Comparison of ENCODE assay signal across 1 cellular context in the genomic region with DNA sequence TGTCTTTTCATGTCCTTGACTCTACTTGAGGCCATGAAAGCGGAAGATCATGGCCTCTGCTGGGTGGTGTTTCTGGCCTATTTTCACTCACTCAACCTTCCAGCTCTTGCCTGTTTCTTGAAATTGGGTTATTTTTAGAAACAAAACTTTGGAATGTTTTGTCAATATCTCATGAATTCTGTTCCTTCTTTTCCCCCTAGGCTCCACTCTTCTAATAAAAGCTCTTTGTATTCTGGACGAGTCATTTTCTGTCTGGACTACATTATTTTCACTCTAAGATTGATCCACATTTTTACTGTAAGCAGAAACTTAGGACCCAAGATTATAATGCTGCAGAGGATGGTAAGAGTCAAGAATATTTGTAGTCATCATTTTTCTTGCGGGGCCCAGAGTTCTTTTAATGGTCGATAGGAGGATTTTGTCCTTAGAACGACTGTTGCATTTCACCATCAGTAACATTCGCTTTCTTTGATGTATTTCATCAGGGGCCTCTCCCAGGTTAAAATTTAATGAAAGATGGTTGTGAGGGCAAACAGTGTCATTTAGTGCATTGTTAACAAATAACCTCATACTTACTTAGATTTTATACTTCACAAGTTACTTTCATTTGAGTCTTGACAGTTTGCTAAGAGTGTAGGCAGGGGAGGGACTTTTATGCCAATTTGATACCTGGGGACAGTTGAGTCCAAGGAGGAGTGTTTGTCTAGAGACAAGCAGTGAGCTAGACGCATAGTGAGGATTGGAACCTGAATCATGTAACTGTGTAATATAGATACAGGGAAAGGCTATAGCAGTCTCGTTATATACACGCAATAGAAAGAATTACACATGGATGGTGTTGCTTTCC.
A peak's percentile ranks its signal among the peaks of the same experiment; 100 is the strongest.
TF ChIP-seq lines count a peak whose summit lies in the region.

No MANE protein-coding gene starts in this region.

TF ChIP-seq in HepG2, 621 proteins besides CTCF, POLR2A, EP300 and RAD21 (continued from another document):
- TF ChIP-seq ZNF609 (CRISPR knock-in tag; IDR thresholded peaks at IDR 0.05; ENCODE audit: borderline replicate concordance) = 0 out of 2 replicates have a peak, but pooled peaks have one; percentile 16
- TF ChIP-seq, protein P1, sequence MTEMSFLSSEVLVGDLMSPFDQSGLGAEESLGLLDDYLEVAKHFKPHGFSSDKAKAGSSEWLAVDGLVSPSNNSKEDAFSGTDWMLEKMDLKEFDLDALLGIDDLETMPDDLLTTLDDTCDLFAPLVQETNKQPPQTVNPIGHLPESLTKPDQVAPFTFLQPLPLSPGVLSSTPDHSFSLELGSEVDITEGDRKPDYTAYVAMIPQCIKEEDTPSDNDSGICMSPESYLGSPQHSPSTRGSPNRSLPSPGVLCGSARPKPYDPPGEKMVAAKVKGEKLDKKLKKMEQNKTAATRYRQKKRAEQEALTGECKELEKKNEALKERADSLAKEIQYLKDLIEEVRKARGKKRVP (CRISPR knock-in tag; IDR thresholded peaks at IDR 0.05) = peak in 1 of 2 experiments; percentile 85; a peak in 2 of 4 replicates
- TF ChIP-seq, protein P2, sequence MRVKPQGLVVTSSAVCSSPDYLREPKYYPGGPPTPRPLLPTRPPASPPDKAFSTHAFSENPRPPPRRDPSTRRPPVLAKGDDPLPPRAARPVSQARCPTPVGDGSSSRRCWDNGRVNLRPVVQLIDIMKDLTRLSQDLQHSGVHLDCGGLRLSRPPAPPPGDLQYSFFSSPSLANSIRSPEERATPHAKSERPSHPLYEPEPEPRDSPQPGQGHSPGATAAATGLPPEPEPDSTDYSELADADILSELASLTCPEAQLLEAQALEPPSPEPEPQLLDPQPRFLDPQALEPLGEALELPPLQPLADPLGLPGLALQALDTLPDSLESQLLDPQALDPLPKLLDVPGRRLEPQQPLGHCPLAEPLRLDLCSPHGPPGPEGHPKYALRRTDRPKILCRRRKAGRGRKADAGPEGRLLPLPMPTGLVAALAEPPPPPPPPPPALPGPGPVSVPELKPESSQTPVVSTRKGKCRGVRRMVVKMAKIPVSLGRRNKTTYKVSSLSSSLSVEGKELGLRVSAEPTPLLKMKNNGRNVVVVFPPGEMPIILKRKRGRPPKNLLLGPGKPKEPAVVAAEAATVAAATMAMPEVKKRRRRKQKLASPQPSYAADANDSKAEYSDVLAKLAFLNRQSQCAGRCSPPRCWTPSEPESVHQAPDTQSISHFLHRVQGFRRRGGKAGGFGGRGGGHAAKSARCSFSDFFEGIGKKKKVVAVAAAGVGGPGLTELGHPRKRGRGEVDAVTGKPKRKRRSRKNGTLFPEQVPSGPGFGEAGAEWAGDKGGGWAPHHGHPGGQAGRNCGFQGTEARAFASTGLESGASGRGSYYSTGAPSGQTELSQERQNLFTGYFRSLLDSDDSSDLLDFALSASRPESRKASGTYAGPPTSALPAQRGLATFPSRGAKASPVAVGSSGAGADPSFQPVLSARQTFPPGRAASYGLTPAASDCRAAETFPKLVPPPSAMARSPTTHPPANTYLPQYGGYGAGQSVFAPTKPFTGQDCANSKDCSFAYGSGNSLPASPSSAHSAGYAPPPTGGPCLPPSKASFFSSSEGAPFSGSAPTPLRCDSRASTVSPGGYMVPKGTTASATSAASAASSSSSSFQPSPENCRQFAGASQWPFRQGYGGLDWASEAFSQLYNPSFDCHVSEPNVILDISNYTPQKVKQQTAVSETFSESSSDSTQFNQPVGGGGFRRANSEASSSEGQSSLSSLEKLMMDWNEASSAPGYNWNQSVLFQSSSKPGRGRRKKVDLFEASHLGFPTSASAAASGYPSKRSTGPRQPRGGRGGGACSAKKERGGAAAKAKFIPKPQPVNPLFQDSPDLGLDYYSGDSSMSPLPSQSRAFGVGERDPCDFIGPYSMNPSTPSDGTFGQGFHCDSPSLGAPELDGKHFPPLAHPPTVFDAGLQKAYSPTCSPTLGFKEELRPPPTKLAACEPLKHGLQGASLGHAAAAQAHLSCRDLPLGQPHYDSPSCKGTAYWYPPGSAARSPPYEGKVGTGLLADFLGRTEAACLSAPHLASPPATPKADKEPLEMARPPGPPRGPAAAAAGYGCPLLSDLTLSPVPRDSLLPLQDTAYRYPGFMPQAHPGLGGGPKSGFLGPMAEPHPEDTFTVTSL (CRISPR knock-in tag; IDR thresholded peaks at IDR 0.05; ENCODE audit: borderline replicate concordance) = peak; percentile 64; the same call in 1 of the 2 replicates
- no peak for TF ChIP-seq ZNF318 (CRISPR knock-in tag; IDR thresholded peaks at IDR 0.05)
- TF ChIP-seq TBL1XR1 (IDR thresholded peaks at IDR 0.05; ENCODE audit: borderline replicate concordance, low read length, partially characterized antibody) = peak; percentile 8
- peak; percentile 68 for TF ChIP-seq FOXA3 (CRISPR knock-in tag; IDR thresholded peaks at IDR 0.05)
- TF ChIP-seq NR2F1 (CRISPR knock-in tag; IDR thresholded peaks at IDR 0.05) = peak in 1 of 2 experiments; percentile 48; a peak in 2 of 4 replicates
